ENCODE assay signal across 10 cellular contexts in the genomic region with DNA sequence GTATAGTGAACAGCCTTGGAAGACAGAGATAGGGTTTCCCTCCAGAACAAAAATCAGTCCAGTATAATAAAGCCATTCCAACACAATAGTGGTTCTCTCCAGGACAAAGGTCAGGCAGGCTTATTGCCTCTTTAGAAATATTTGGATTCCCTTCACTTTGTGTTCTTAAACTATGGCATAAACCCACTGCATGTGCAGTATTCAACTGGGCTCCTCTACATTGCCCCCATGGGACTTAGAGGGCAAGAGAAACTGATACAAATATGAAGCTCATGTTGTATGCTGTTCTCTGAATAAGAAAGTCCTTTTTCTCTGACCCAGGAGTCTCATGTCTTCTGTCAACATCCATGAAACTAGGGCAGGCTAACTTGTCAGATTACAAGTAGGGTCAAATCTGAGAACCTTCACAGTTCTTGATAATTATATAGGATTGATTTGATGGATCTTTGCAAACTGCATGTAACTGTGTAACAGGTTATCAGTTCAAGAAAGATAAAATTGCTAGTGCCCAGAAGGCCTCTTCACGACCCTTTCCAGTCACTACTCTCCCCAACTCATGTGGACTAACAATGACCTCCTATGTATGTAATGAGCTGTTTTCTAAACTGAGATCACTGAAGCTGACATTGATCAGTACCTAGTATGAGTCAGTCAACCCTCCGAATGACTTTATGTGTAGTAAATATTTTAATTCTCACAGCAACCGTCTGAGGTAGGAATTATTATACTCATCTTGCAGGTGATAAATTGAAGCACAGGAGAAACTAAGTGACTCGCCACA. TPM values are rescaled to one million over a fixed set of nuclear protein-coding genes. Genes with fewer than 3 reads are reported as not detected.
DNase-seq lines count a peak whose midpoint lies in the region; ATAC-seq and TF ChIP-seq lines count a peak whose summit lies in the region.
"Had no signal": no experiment of that assay in that cellular context is flagged by ENCODE, and none has a peak within 500 bp of the region (broad histone marks: within the 10 kb centered on the region; RNA-seq: fewer than 3 reads in every experiment).

No MANE protein-coding gene starts in this region.

- no peaks in the 10 kb centered on the region for H4K20me1 ChIP-seq in BLaER1 treated with 17β-estradiol and CSF1 and Interleukin-3, amounts not matched to agents 10 nM and 100 nM

- intact Hi-C loops in ascending aorta (cut with DNase I) (loop anchor here (5.0 kb wide), 2 partner anchors 69 to 99 kb away; a partner anchor contains a TSS), A673 (cut with micrococcal nuclease; ENCODE audit: unreplicated experiment) (no loop called here)

- BruUV-seq in A673 (replicated peaks; lab: Mats Ljungman, UMichigan): no TSS peak

- CTCF ChIA-PET in A673 (lab: Charles Lee): no interaction called here
- CTCF ChIA-PET in HEK293T (lab: Yijun Ruan, JAX): no interaction called here

- H3K9ac ChIP-seq in BLaER1 treated with 17β-estradiol and CSF1 and Interleukin-3, amounts not matched to agents 10 nM and 100 nM: peak overlapping the region in 3 of 11 experiments; percentile 1 to 39 (median 32); a peak in 3 of 22 replicates

- TF ChIP-seq CTCF in ascending aorta (IDR thresholded peaks at IDR 0.05): no peak
- no peak for TF ChIP-seq CTCF in A673 (conservative IDR thresholded peaks at IDR 0.05; ENCODE audit: low read depth, low read length)

- peak; percentile 61 for ATAC-seq in GM19035 (IDR thresholded peaks at IDR 0.05; ENCODE audit: unreplicated experiment)
- ATAC-seq in HG03378 (IDR thresholded peaks at IDR 0.05; ENCODE audit: unreplicated experiment): peak; percentile 51
- no peak for ATAC-seq in HG03469 (IDR thresholded peaks at IDR 0.05; ENCODE audit: unreplicated experiment)
- ATAC-seq: left lobe of liver had no signal

- peaks cover 68 to 74% (median 70%) of the 10 kb centered on the region in 10 experiments for H3K4me1 ChIP-seq in BLaER1 treated with 17β-estradiol and CSF1 and Interleukin-3, amounts not matched to agents 10 nM and 100 nM
- H3K4me1 ChIP-seq in ascending aorta (peaks cover 0 to 5% of the 10 kb centered on the region in 2 donors), A673 (ENCODE audit: insufficient read depth, low read length, poor library complexity, severe bottlenecking) (no peaks in the 10 kb centered on the region)

- no peaks in the 10 kb centered on the region for H3K27me3 ChIP-seq in BLaER1 treated with 17β-estradiol and CSF1 and Interleukin-3, amounts not matched to agents 10 nM and 100 nM
- H3K27me3 ChIP-seq in ascending aorta (no peaks in the 10 kb centered on the region), A673 (replicated peaks; ENCODE audit: insufficient read depth, low read depth, low read length, poor library complexity) (no peaks in the 10 kb centered on the region)

- H3K4me2 ChIP-seq in BLaER1 treated with 17β-estradiol and CSF1 and Interleukin-3, amounts not matched to agents 10 nM and 100 nM: peak overlapping the region; percentile 9 to 83 (median 61); a peak in 19 of 22 replicates

- H3K36me3 ChIP-seq in BLaER1 treated with 17β-estradiol and CSF1 and Interleukin-3, amounts not matched to agents 10 nM and 100 nM: no peaks in the 10 kb centered on the region
- H3K36me3 ChIP-seq in ascending aorta (no peaks in the 10 kb centered on the region), A673 (ENCODE audit: insufficient read depth, low read length, poor library complexity, severe bottlenecking) (no peaks in the 10 kb centered on the region)

- H3K9me3 ChIP-seq in BLaER1 treated with 17β-estradiol and CSF1 and Interleukin-3, amounts not matched to agents 10 nM and 100 nM (replicated peaks in 1 of 11): peaks cover 6 to 26% (median 17%) of the 10 kb centered on the region in 11 experiments; a peak in 17 of 22 replicates
- H3K9me3 ChIP-seq in ascending aorta (no peaks in the 10 kb centered on the region), A673 (ENCODE audit: low read depth, low read length, poor library complexity, severe bottlenecking) (no peaks in the 10 kb centered on the region)

- POLR2A ChIA-PET in A673 (lab: Charles Lee; ENCODE audit: low non-redundant PET) (no interaction called here), HEK293T (lab: Yijun Ruan, JAX) (no interaction called here)

- no peak overlapping the region for H3K4me3 ChIP-seq in BLaER1 treated with 17β-estradiol and CSF1 and Interleukin-3, amounts not matched to agents 10 nM and 100 nM
- H3K4me3 ChIP-seq in ascending aorta (no peak overlapping the region), A673 (ENCODE audit: low read depth, low read length, poor library complexity, severe bottlenecking) (no peak overlapping the region)

- DNase-seq in ascending aorta (ENCODE audit: low spot score in 2 of 2): no peak
- no peak for DNase-seq in A673 (ENCODE audit: low spot score)
- DNase-seq in HEK293T (ENCODE audit: extremely low spot score): no peak
- DNase-seq in islet precursor cell: no peak
- DNase-seq: stimulated activated CD4-positive, alpha-beta T cell treated with anti-CD3 and anti-CD28 coated beads, Interleukin-12 subunit alpha, Interleukin-12 subunit beta, amount 100 ng/mL, for 4 hours had no signal

- H3K27ac ChIP-seq in BLaER1 treated with 17β-estradiol and CSF1 and Interleukin-3, amounts not matched to agents 10 nM and 100 nM: peak overlapping the region in 10 of 11 experiments; percentile 17 to 99 (median 93); a peak in 17 of 22 replicates
- peak overlapping the region; percentile 53 to 71 for H3K27ac ChIP-seq in ascending aorta
- no peak overlapping the region for H3K27ac ChIP-seq in A673 (ENCODE audit: low read depth, low read length, poor library complexity, severe bottlenecking)

TF ChIP-seq in HEK293T, 16 proteins besides CTCF, POLR2A, EP300 and RAD21:
- TF ChIP-seq FOXM1 (IDR thresholded peaks at IDR 0.05; ENCODE audit: borderline replicate concordance): no peak
- TF ChIP-seq ZNF384 (IDR thresholded peaks at IDR 0.05): no peak
- TF ChIP-seq LEF1 (IDR thresholded peaks at IDR 0.05; ENCODE audit: borderline replicate concordance): no peak
- no peak for TF ChIP-seq TARDBP (IDR thresholded peaks at IDR 0.05)
- TF ChIP-seq HDGF (IDR thresholded peaks at IDR 0.05; ENCODE audit: borderline replicate concordance): no peak
- no peak for TF ChIP-seq NFRKB (IDR thresholded peaks at IDR 0.05)
- TF ChIP-seq L3MBTL2 (conservative IDR thresholded peaks at IDR 0.05): no peak
- no peak for TF ChIP-seq ARNT (IDR thresholded peaks at IDR 0.05)
- TF ChIP-seq, protein P1, sequence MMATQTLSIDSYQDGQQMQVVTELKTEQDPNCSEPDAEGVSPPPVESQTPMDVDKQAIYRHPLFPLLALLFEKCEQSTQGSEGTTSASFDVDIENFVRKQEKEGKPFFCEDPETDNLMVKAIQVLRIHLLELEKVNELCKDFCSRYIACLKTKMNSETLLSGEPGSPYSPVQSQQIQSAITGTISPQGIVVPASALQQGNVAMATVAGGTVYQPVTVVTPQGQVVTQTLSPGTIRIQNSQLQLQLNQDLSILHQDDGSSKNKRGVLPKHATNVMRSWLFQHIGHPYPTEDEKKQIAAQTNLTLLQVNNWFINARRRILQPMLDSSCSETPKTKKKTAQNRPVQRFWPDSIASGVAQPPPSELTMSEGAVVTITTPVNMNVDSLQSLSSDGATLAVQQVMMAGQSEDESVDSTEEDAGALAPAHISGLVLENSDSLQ (IDR thresholded peaks at IDR 0.05): no peak
- TF ChIP-seq SUZ12 (IDR thresholded peaks at IDR 0.05): no peak
- TF ChIP-seq SP1 (IDR thresholded peaks at IDR 0.05): no peak
- TF ChIP-seq ELF4 (IDR thresholded peaks at IDR 0.05): no peak
- no peak for TF ChIP-seq FOXA1 (IDR thresholded peaks at IDR 0.05)
- TF ChIP-seq CTBP1 (IDR thresholded peaks at IDR 0.05; ENCODE audit: borderline replicate concordance): no peak
- no peak for TF ChIP-seq BHLHE40 (IDR thresholded peaks at IDR 0.05; ENCODE audit: borderline replicate concordance)
- TF ChIP-seq FOXK2 (IDR thresholded peaks at IDR 0.05): no peak

RNA-seq across cellular contexts. Expression of a gene that starts 31.9 kb away (rescaled TPM):
- total RNA-seq in ascending aorta (not detected), A673 (2021) (not detected in 2 replicates)
- total RNA-seq: left lobe of liver had no signal
